Comparison of ENCODE assay signal across 32 cellular contexts in the genomic region with DNA sequence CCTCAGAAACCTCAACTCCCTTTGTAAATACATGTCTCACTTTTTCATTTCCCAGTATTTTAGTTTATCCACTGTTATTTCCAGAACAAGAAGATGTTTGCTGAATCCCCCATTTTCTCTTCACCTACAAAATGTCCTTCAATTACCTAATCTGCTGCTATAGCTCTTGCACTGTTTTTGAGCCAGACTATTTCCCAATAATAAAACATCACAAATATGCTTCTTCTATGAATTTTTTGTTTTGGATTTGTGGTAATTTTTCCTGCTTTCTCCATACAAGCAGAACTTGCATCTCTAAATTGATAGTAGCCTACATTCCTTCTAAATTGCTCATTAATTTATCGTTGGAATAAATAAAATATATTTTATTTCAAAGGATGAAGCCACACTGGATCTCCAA.
"Had no signal": no experiment of that assay in that cellular context is flagged by ENCODE, and none has a peak within 500 bp of the region (broad histone marks: within the 10 kb centered on the region; RNA-seq: fewer than 3 reads in every experiment).

No MANE protein-coding gene starts in this region.

- H3K4me3 Mint-ChIP-seq: activated CD4-positive, alpha-beta T cell treated with anti-CD3 and anti-CD28 coated beads for 36 hours; activated CD4-positive, alpha-beta T cell treated with anti-CD3 and anti-CD28 coated beads, Interleukin-2, amount 10 ng/mL, durations not matched to agents 7 days and 5 days; activated CD8-positive, alpha-beta T cell treated with anti-CD3 and anti-CD28 coated beads, Interleukin-2, amount 10 ng/mL, durations not matched to agents 7 days and 5 days; activated naive CD4-positive, alpha-beta T cell treated with anti-CD3 and anti-CD28 coated beads for 36 hours; activated naive CD8-positive, alpha-beta T cell; activated naive CD8-positive, alpha-beta T cell treated with anti-CD3 and anti-CD28 coated beads, Interleukin-2, amount 50 U/mL, for 24 hours; activated T-cell treated with anti-CD3 and anti-CD28 coated beads, Interleukin-2, amount 50 U/mL, for 24 hours; T-helper 1 cell treated with Interleukin-12 subunit alpha and Interleukin-12 subunit beta and Interleukin-4 antibody, amounts not matched to agents 30 μg/mL and 1 μg/mL, for 36 hours; T-helper 2 cell treated with Interferon-gamma antibody and Interleukin-4, amounts not matched to agents 5 μg/mL and 100 μg/mL, for 36 hours; WTC11 had no signal

- H3K4me3 ChIP-seq: ascending aorta, cardiac muscle cell, Peyer's patch, SJSA1 had no signal

- H3K4me1 Mint-ChIP-seq: activated CD4-positive, alpha-beta T cell treated with anti-CD3 and anti-CD28 coated beads for 36 hours; activated CD4-positive, alpha-beta T cell treated with anti-CD3 and anti-CD28 coated beads, Interleukin-2, amount 10 ng/mL, durations not matched to agents 7 days and 5 days; activated naive CD8-positive, alpha-beta T cell treated with anti-CD3 and anti-CD28 coated beads, Interleukin-2, amount 50 U/mL, for 24 hours; WTC11 had no signal

- DNase-seq: activated CD4-positive, alpha-beta T cell treated with anti-CD3 and anti-CD28 coated beads for 36 hours; activated CD4-positive, alpha-beta T cell treated with anti-CD3 and anti-CD28 coated beads, Interleukin-2, amount 10 ng/mL, durations not matched to agents 7 days and 5 days; activated CD4-positive, alpha-beta T cell treated with anti-CD3 and anti-CD28 coated beads, Interleukin-2, amount 50 U/mL, for 48 hours; activated CD8-positive, alpha-beta T cell treated with anti-CD3 and anti-CD28 coated beads, Interleukin-2, amount 10 ng/mL, durations not matched to agents 7 days and 5 days; activated gamma-delta T cell; activated naive CD4-positive, alpha-beta T cell treated with anti-CD3 and anti-CD28 coated beads for 36 hours; activated naive CD8-positive, alpha-beta T cell treated with anti-CD3 and anti-CD28 coated beads, Interleukin-2, amount 50 U/mL, for 24 hours; activated T-cell treated with anti-CD3 and anti-CD28 coated beads, Interleukin-2, amount 50 U/mL, for 24 hours; amygdala; Karpas-422; KBM-7; NCI-H1417 treated with DMSO at 0.1 percent for 48 hours; NCI-H187 treated with DMSO at 0.1 percent for 48 hours; NCI-H2081 treated with DMSO at 0.1 percent for 48 hours; NCI-H345; NCI-H510A; NCI-H526; NCI-H748 treated with DMSO at 0.1 percent for 48 hours; NK-92 treated with Interleukin-12 subunit alpha and Interleukin-12 subunit beta, amount 100 ng/mL, for 24 hours; PC-3; Peyer's patch; RPMI8226; SHP77 treated with DMSO at 0.1 percent for 48 hours; SK-N-SH had no signal

- H3K9me3 Mint-ChIP-seq: activated CD4-positive, alpha-beta T cell treated with anti-CD3 and anti-CD28 coated beads, Interleukin-2, amount 10 ng/mL, durations not matched to agents 7 days and 5 days; activated T-helper 2 cell treated with anti-CD3 and anti-CD28 coated beads, Interferon-gamma antibody, Interleukin-2, Interleukin-4, amounts not matched to agents 10 μg/mL and 5 μg/mL and 100 μg/mL, durations not matched to agents 14 hours and 24 hours and 36 hours; T-helper 1 cell treated with Interleukin-12 subunit alpha and Interleukin-12 subunit beta and Interleukin-4 antibody, amounts not matched to agents 30 μg/mL and 1 μg/mL, for 36 hours; T-helper 2 cell treated with Interferon-gamma antibody and Interleukin-4, amounts not matched to agents 5 μg/mL and 100 μg/mL, for 36 hours had no signal

- H3K36me3 Mint-ChIP-seq: activated naive CD8-positive, alpha-beta T cell; WTC11 had no signal

- H3K27ac Mint-ChIP-seq: activated CD4-positive, alpha-beta T cell treated with anti-CD3 and anti-CD28 coated beads for 36 hours; activated CD4-positive, alpha-beta T cell treated with anti-CD3 and anti-CD28 coated beads, Interleukin-2, amount 10 ng/mL, durations not matched to agents 7 days and 5 days; activated CD8-positive, alpha-beta T cell treated with anti-CD3 and anti-CD28 coated beads, Interleukin-2, amount 10 ng/mL, durations not matched to agents 7 days and 5 days; activated naive CD4-positive, alpha-beta T cell treated with anti-CD3 and anti-CD28 coated beads for 36 hours; activated naive CD8-positive, alpha-beta T cell; activated naive CD8-positive, alpha-beta T cell treated with anti-CD3 and anti-CD28 coated beads, Interleukin-2, amount 50 U/mL, for 24 hours; activated T-cell treated with anti-CD3 and anti-CD28 coated beads, Interleukin-2, amount 50 U/mL, for 24 hours; activated T-helper 2 cell treated with anti-CD3 and anti-CD28 coated beads, Interferon-gamma antibody, Interleukin-2, Interleukin-4, amounts not matched to agents 10 μg/mL and 5 μg/mL and 100 μg/mL, durations not matched to agents 14 hours and 24 hours and 36 hours; T-helper 1 cell treated with Interleukin-12 subunit alpha and Interleukin-12 subunit beta and Interleukin-4 antibody, amounts not matched to agents 30 μg/mL and 1 μg/mL, for 36 hours; T-helper 2 cell treated with Interferon-gamma antibody and Interleukin-4, amounts not matched to agents 5 μg/mL and 100 μg/mL, for 36 hours; WTC11 had no signal

- H3K27ac ChIP-seq: ascending aorta, cardiac muscle cell, Peyer's patch, SJSA1 had no signal

- H3K27me3 Mint-ChIP-seq: activated CD4-positive, alpha-beta T cell treated with anti-CD3 and anti-CD28 coated beads, Interleukin-2, amount 10 ng/mL, durations not matched to agents 7 days and 5 days; activated naive CD8-positive, alpha-beta T cell; activated naive CD8-positive, alpha-beta T cell treated with anti-CD3 and anti-CD28 coated beads, Interleukin-2, amount 50 U/mL, for 24 hours; activated T-cell treated with anti-CD3 and anti-CD28 coated beads, Interleukin-2, amount 50 U/mL, for 24 hours had no signal
